In the genomic region with DNA sequence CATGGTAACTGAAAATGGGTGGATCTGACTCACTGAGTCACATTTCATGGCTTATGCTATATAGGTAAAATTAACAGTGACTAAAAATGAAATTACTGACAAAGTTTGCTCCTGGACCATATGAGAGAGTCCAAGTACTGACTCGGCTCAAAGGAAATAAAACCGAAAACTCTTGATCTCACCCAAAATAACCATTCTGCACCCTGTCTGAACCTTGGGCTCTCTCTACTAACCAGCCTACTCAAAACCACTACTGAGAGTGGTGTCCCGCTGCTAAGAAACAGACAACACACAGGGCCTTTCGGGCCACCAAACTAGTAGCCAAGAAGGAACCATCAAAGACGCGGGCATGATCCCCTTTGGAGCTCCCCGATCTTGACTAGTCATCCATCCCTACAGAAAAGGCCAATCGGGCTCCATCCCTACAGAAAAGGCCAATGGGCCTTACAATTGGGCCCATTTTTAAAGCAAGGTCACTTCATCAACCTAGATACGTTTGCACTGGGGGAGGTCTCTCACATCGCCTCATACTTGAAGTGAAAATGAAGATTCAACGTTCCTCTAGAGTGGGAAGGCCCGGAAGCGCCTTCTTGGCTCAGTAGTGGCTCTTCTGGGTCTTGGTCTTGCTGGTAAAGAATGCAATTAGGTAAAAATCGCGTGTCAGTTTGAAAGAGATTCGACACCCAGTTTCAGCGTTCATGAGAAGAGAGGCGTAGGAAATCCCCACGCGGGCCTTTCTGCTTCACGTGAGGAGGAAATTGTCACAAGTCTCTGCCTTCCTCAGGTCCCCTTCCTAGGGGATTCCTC, we compare ENCODE assay signal across 8 cellular contexts. TPM values are rescaled to one million over a fixed set of nuclear protein-coding genes. Genes with fewer than 3 reads are reported as not detected.
DNase-seq lines count a peak whose midpoint lies in the region; ATAC-seq, FAIRE-seq and TF ChIP-seq lines count a peak whose summit lies in the region.
"Had no signal": no experiment of that assay in that cellular context is flagged by ENCODE, and none has a peak within 500 bp of the region (broad histone marks: within the 10 kb centered on the region; RNA-seq: fewer than 3 reads in every experiment).

No MANE protein-coding gene starts in this region.

- H3K4me1 ChIP-seq in left ventricle myocardium inferior, result peaks cover 10% of the 10 kb centered on the region

- H3K27ac ChIP-seq in left ventricle myocardium inferior (replicated peaks), result no peak overlapping the region

- H3K36me3 ChIP-seq in left ventricle myocardium inferior, result no peaks in the 10 kb centered on the region

- peaks cover 2% of the 10 kb centered on the region for H3K36me3 Mint-ChIP-seq in activated naive CD4-positive, alpha-beta T cell treated with anti-CD3 and anti-CD28 coated beads, Interleukin-2, amount 50 U/mL, for 24 hours

- peak overlapping the region; percentile 72 for H3K4me3 Mint-ChIP-seq in activated naive CD4-positive, alpha-beta T cell treated with anti-CD3 and anti-CD28 coated beads, Interleukin-2, amount 50 U/mL, for 24 hours

- no peak for TF ChIP-seq CTCF in left ventricle myocardium inferior (IDR thresholded peaks at IDR 0.05; ENCODE audit: borderline replicate concordance)

- DNase-seq in stimulated activated naive CD8-positive, alpha-beta T cell treated with anti-CD3 and anti-CD28 coated beads, Interleukin-15, Interleukin-2, amounts not matched to agents 100 U/mL and 50 U/mL, for 24 hours, result peak; percentile 51
- DNase-seq in left ventricle myocardium inferior (no peak), NCI-H2107 (lab: John Stamatoyannopoulos, UW) (no peak), H54 (ENCODE audit: insufficient read length, low spot score) (no peak)

- TF ChIP-seq POLR2A in H54 (IDR thresholded peaks at IDR 0.05; ENCODE audit: low read depth, low read length), result no peak

- no peaks in the 10 kb centered on the region for H3K27me3 Mint-ChIP-seq in activated naive CD4-positive, alpha-beta T cell treated with anti-CD3 and anti-CD28 coated beads, Interleukin-2, amount 50 U/mL, for 24 hours

- H3K9me3 Mint-ChIP-seq in activated naive CD4-positive, alpha-beta T cell treated with anti-CD3 and anti-CD28 coated beads, Interleukin-2, amount 50 U/mL, for 24 hours, result peaks cover 5% of the 10 kb centered on the region

- ATAC-seq in GM21360 (IDR thresholded peaks at IDR 0.05; ENCODE audit: unreplicated experiment) (peak; percentile 46), HG03558 (IDR thresholded peaks at IDR 0.05; ENCODE audit: extremely low read depth, unreplicated experiment) (peak; percentile 47)
- ATAC-seq in stimulated activated naive CD8-positive, alpha-beta T cell treated with anti-CD3 and anti-CD28 coated beads, Interleukin-15, Interleukin-2, amounts not matched to agents 100 U/mL and 50 U/mL, for 24 hours, result peak; percentile 83

- no peaks in the 10 kb centered on the region for H3K9me3 ChIP-seq in left ventricle myocardium inferior (replicated peaks)

- intact Hi-C loops in left ventricle myocardium inferior (cut with micrococcal nuclease), result no loop called here

- H3K27me3 ChIP-seq in left ventricle myocardium inferior (ENCODE audit: low read depth), result peaks cover 78% of the 10 kb centered on the region

- no peak for FAIRE-seq in H54 (lab: Jason Lieb, UNC)
- FAIRE-seq: keratinocyte had no signal

- peak overlapping the region; percentile 96 for H3K27ac Mint-ChIP-seq in activated naive CD4-positive, alpha-beta T cell treated with anti-CD3 and anti-CD28 coated beads, Interleukin-2, amount 50 U/mL, for 24 hours

- peaks cover 42% of the 10 kb centered on the region for H3K4me1 Mint-ChIP-seq in activated naive CD4-positive, alpha-beta T cell treated with anti-CD3 and anti-CD28 coated beads, Interleukin-2, amount 50 U/mL, for 24 hours

- H3K4me3 ChIP-seq in left ventricle myocardium inferior, result no peak overlapping the region

RNA-seq across cellular contexts. Expression of gene ZPBP2, which starts 0.7 kb away (rescaled TPM):
- total RNA-seq in left ventricle myocardium inferior, result not detected

RNA-seq across cellular contexts. Expression of gene IKZF3, which starts 3.2 kb away (rescaled TPM):
- 0.16 TPM for total RNA-seq in left ventricle myocardium inferior

RNA-seq across cellular contexts. Expression of gene GSDMB, which starts 51.1 kb away (rescaled TPM):
- 2.8 TPM for total RNA-seq in left ventricle myocardium inferior
